8 cellular contexts compared by ENCODE assay signal in genomic region chr15:58934521-58934920, GRCh38. TPM values are rescaled to one million over a fixed set of nuclear protein-coding genes. Genes with fewer than 3 reads are reported as not detected.
DNase-seq lines count a peak whose midpoint lies in the region; ATAC-seq and TF ChIP-seq lines count a peak whose summit lies in the region.

No MANE protein-coding gene starts in this region.

- H3K4me3 ChIP-seq in liver (ENCODE audit: low read depth in 1 of 3, low read length in 3 of 3) = peak overlapping the region in 2 of 3 donors; percentile 84 to 93

- H3K4me1 ChIP-seq in liver (ENCODE audit: control insufficient read depth in 4 of 4, insufficient read depth in 4 of 4, low read length in 3 of 4) = peaks cover 2 to 20% (median 15%) of the 10 kb centered on the region in 4 donors

- peak overlapping the region in 1 of 2 donors; percentile 94 for H3K9ac ChIP-seq in liver (ENCODE audit: low read depth in 1 of 2, low read length in 2 of 2)

- WGBS in liver = 84% methylated on average over 4 of the region's 4 CpGs

- H3K9me3 ChIP-seq in liver (ENCODE audit: control insufficient read depth in 4 of 4, low read length in 3 of 4) = no peaks in the 10 kb centered on the region

- H3K27ac ChIP-seq in liver (ENCODE audit: low read depth in 1 of 2, low read length in 2 of 2) = peak overlapping the region in 1 of 2 donors; percentile 90

- peaks cover 3% of the 10 kb centered on the region for H3K27me3 Mint-ChIP-seq in activated naive CD4-positive, alpha-beta T cell treated with anti-CD3 and anti-CD28 coated beads, Interleukin-2, amount 10 ng/mL, durations not matched to agents 7 days and 5 days
- H3K27me3 Mint-ChIP-seq in activated naive CD8-positive, alpha-beta T cell treated with anti-CD3 and anti-CD28 coated beads for 36 hours = peaks cover 3% of the 10 kb centered on the region
- no peaks in the 10 kb centered on the region for H3K27me3 Mint-ChIP-seq in type B pancreatic cell

- no peak for ATAC-seq in GM19395 (IDR thresholded peaks at IDR 0.05; ENCODE audit: unreplicated experiment)

- H3K4me1 Mint-ChIP-seq in activated naive CD4-positive, alpha-beta T cell treated with anti-CD3 and anti-CD28 coated beads, Interleukin-2, amount 10 ng/mL, durations not matched to agents 7 days and 5 days = peaks cover 29% of the 10 kb centered on the region
- H3K4me1 Mint-ChIP-seq in activated naive CD8-positive, alpha-beta T cell treated with anti-CD3 and anti-CD28 coated beads for 36 hours = peaks cover 23% of the 10 kb centered on the region
- peaks cover 12% of the 10 kb centered on the region for H3K4me1 Mint-ChIP-seq in type B pancreatic cell (ENCODE audit: unreplicated experiment)

- H3K36me3 Mint-ChIP-seq in activated naive CD4-positive, alpha-beta T cell treated with anti-CD3 and anti-CD28 coated beads, Interleukin-2, amount 10 ng/mL, durations not matched to agents 7 days and 5 days = peaks cover 11% of the 10 kb centered on the region
- peaks cover 15% of the 10 kb centered on the region for H3K36me3 Mint-ChIP-seq in activated naive CD8-positive, alpha-beta T cell treated with anti-CD3 and anti-CD28 coated beads for 36 hours
- H3K36me3 Mint-ChIP-seq in type B pancreatic cell = no peaks in the 10 kb centered on the region

- peaks cover 0 to 3% (median 0%) of the 10 kb centered on the region in 4 donors for H3K36me3 ChIP-seq in liver (ENCODE audit: control insufficient read depth in 4 of 4, insufficient read depth in 3 of 4, low read depth in 1 of 4, low read length in 3 of 4)

- no peak for DNase-seq in activated naive CD4-positive, alpha-beta T cell treated with anti-CD3 and anti-CD28 coated beads, Interleukin-2, amount 10 ng/mL, durations not matched to agents 7 days and 5 days
- DNase-seq in activated naive CD4-positive, alpha-beta T cell treated with Interleukin-2 at 50 U/mL for 16 hours = no peak
- DNase-seq in activated naive CD8-positive, alpha-beta T cell treated with anti-CD3 and anti-CD28 coated beads for 36 hours = no peak
- DNase-seq in type B pancreatic cell (ENCODE audit: extremely low spot score, unreplicated experiment) (no peak), amniotic stem cell (lab: John Stamatoyannopoulos, UW) (no peak), NCI-H2029 treated with DMSO at 0.1 percent for 48 hours (lab: John Stamatoyannopoulos, UW) (no peak)

- peak overlapping the region; percentile 100 for H3K27ac Mint-ChIP-seq in activated naive CD4-positive, alpha-beta T cell treated with anti-CD3 and anti-CD28 coated beads, Interleukin-2, amount 10 ng/mL, durations not matched to agents 7 days and 5 days
- H3K27ac Mint-ChIP-seq in activated naive CD8-positive, alpha-beta T cell treated with anti-CD3 and anti-CD28 coated beads for 36 hours = peak overlapping the region; percentile 98
- H3K27ac Mint-ChIP-seq in type B pancreatic cell = peak overlapping the region; percentile 99

- peak overlapping the region; percentile 98 for H3K4me3 Mint-ChIP-seq in activated naive CD4-positive, alpha-beta T cell treated with anti-CD3 and anti-CD28 coated beads, Interleukin-2, amount 10 ng/mL, durations not matched to agents 7 days and 5 days
- H3K4me3 Mint-ChIP-seq in activated naive CD8-positive, alpha-beta T cell treated with anti-CD3 and anti-CD28 coated beads for 36 hours = peak overlapping the region; percentile 97
- peak overlapping the region; percentile 99 for H3K4me3 Mint-ChIP-seq in type B pancreatic cell

- TF ChIP-seq CTCF in liver (IDR thresholded peaks at IDR 0.05; ENCODE audit: low read depth, low read length, missing input control) = no peak
- TF ChIP-seq CTCF in type B pancreatic cell (conservative IDR thresholded peaks at IDR 0.05) = no peak

- H3K27me3 ChIP-seq in liver (ENCODE audit: control insufficient read depth in 4 of 4, insufficient read depth in 4 of 4, low read length in 3 of 4) = no peaks in the 10 kb centered on the region

- CTCF ChIA-PET in activated naive CD4-positive, alpha-beta T cell treated with anti-CD3 and anti-CD28 coated beads, Interleukin-2, amount 10 ng/mL, durations not matched to agents 7 days and 5 days (lab: Charles Lee) = no interaction called here

- H3K9me3 Mint-ChIP-seq in activated naive CD4-positive, alpha-beta T cell treated with anti-CD3 and anti-CD28 coated beads, Interleukin-2, amount 10 ng/mL, durations not matched to agents 7 days and 5 days = no peaks in the 10 kb centered on the region
- no peaks in the 10 kb centered on the region for H3K9me3 Mint-ChIP-seq in activated naive CD8-positive, alpha-beta T cell treated with anti-CD3 and anti-CD28 coated beads for 36 hours
- H3K9me3 Mint-ChIP-seq in type B pancreatic cell = no peaks in the 10 kb centered on the region

- no peak for TF ChIP-seq RAD21 in liver (IDR thresholded peaks at IDR 0.05)

TF ChIP-seq in liver, 16 proteins besides CTCF, POLR2A, EP300 and RAD21:
- no peak for TF ChIP-seq GABPA (IDR thresholded peaks at IDR 0.05 in 1 of 2, conservative IDR thresholded peaks at IDR 0.05 in 1 of 2)
- TF ChIP-seq, protein P1, sequence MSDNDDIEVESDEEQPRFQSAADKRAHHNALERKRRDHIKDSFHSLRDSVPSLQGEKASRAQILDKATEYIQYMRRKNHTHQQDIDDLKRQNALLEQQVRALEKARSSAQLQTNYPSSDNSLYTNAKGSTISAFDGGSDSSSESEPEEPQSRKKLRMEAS (IDR thresholded peaks at IDR 0.05) = no peak
- no peak for TF ChIP-seq JUND (IDR thresholded peaks at IDR 0.05)
- TF ChIP-seq NR2F2 (IDR thresholded peaks at IDR 0.05) = no peak
- no peak for TF ChIP-seq REST (IDR thresholded peaks at IDR 0.05)
- no peak for TF ChIP-seq HNF4A (conservative IDR thresholded peaks at IDR 0.05)
- no peak for TF ChIP-seq SP1 (IDR thresholded peaks at IDR 0.05)
- no peak for TF ChIP-seq RXRA (IDR thresholded peaks at IDR 0.05)
- TF ChIP-seq HNF4G (IDR thresholded peaks at IDR 0.05) = no peak

RNA-seq across cellular contexts. Expression of gene SLTM, which starts 1.0 kb away (rescaled TPM):
- 100 to 1,000 TPM in 1 of 2 experiments, 10 to 100 TPM in 1; 93.1 to 103 TPM for total RNA-seq in activated naive CD8-positive, alpha-beta T cell treated with anti-CD3 and anti-CD28 coated beads for 36 hours
- total RNA-seq in liver = 10 to 100 TPM; 44.8 to 78.1 TPM
- polyA plus RNA-seq in liver = 10 to 100 TPM; 20.4 to 55.4 TPM
- total RNA-seq in type B pancreatic cell (ENCODE audit: low replicate concordance) = 87.9 and 103 TPM in 2 replicates

RNA-seq across cellular contexts. Expression of gene RNF111, which starts 52.9 kb away (rescaled TPM):
- 10 to 100 TPM; 19.9 to 23.1 TPM for total RNA-seq in activated naive CD8-positive, alpha-beta T cell treated with anti-CD3 and anti-CD28 coated beads for 36 hours
- 10 to 100 TPM; 13.6 to 16.9 TPM for total RNA-seq in liver
- 1 to 10 TPM; 5.1 to 7.1 TPM for polyA plus RNA-seq in liver
- total RNA-seq in type B pancreatic cell (ENCODE audit: low replicate concordance) = 31.0 and 33.3 TPM in 2 replicates
